Comparison of ENCODE assay signal across 8 cellular contexts in genomic region chr1:61080408-61081134, GRCh38. TPM values are rescaled to one million over a fixed set of nuclear protein-coding genes. Genes with fewer than 3 reads are reported as not detected.
DNase-seq lines count a peak whose midpoint lies in the region; ATAC-seq, FAIRE-seq and TF ChIP-seq lines count a peak whose summit lies in the region.

No MANE protein-coding gene starts in this region.

- no peak for FAIRE-seq in pancreas (lab: Jason Lieb, UNC)
- no peak for FAIRE-seq in GM12891 (lab: Jason Lieb, UNC)

- H3K27ac Mint-ChIP-seq in progenitor cell of endocrine pancreas = no peak overlapping the region

- TF ChIP-seq CTCF in pancreas (IDR thresholded peaks at IDR 0.05) (no peak), progenitor cell of endocrine pancreas (IDR thresholded peaks at IDR 0.05; ENCODE audit: unreplicated experiment) (no peak)

- ATAC-seq in pancreas (no peak), GM19351 (IDR thresholded peaks at IDR 0.05; ENCODE audit: unreplicated experiment) (no peak), GM19397 (IDR thresholded peaks at IDR 0.05; ENCODE audit: unreplicated experiment) (no peak)

- H3K4me1 Mint-ChIP-seq in progenitor cell of endocrine pancreas (ENCODE audit: low read depth) = peaks cover 27% of the 10 kb centered on the region

- intact Hi-C loops in pancreas (cut with DNase I) = no loop called here

- no peaks in the 10 kb centered on the region for H3K27me3 ChIP-seq in endocrine pancreas (ENCODE audit: control insufficient read depth, insufficient read depth, low read length)
- no peaks in the 10 kb centered on the region for H3K27me3 ChIP-seq in pancreas

- no peaks in the 10 kb centered on the region for H3K36me3 Mint-ChIP-seq in progenitor cell of endocrine pancreas (ENCODE audit: insufficient read depth)

- peaks cover 66% of the 10 kb centered on the region for H3K27me3 Mint-ChIP-seq in progenitor cell of endocrine pancreas

- H3K36me3 ChIP-seq in endocrine pancreas (ENCODE audit: control insufficient read depth, insufficient read depth, low read length) = no peaks in the 10 kb centered on the region
- no peaks in the 10 kb centered on the region for H3K36me3 ChIP-seq in pancreas

- H3K27ac ChIP-seq in pancreas = peak overlapping the region; percentile 61 to 92 (median 83)

- no peaks in the 10 kb centered on the region for H3K9me3 Mint-ChIP-seq in progenitor cell of endocrine pancreas (ENCODE audit: low read depth)

- H3K4me3 ChIP-seq in endocrine pancreas (ENCODE audit: control insufficient read depth, insufficient read depth, low read length) = peak overlapping the region; percentile 67
- H3K4me3 ChIP-seq in pancreas = peak overlapping the region in 2 of 4 donors; percentile 20 to 89

- H3K9me3 ChIP-seq in endocrine pancreas (ENCODE audit: control insufficient read depth, low read length) (no peaks in the 10 kb centered on the region), pancreas (no peaks in the 10 kb centered on the region)

- H3K4me1 ChIP-seq in endocrine pancreas (ENCODE audit: control insufficient read depth, insufficient read depth, low read length) (peaks cover 31% of the 10 kb centered on the region), pancreas (peaks cover 19 to 42% (median 34%) of the 10 kb centered on the region in 3 donors)

- no peak overlapping the region for H3K4me3 Mint-ChIP-seq in progenitor cell of endocrine pancreas (ENCODE audit: low read depth)

- DNase-seq in DMS53 treated with DMSO at 0.1 percent for 48 hours (lab: John Stamatoyannopoulos, UW; ENCODE audit: unreplicated experiment) = peak; percentile 27
- DNase-seq in NCI-H69 (lab: John Stamatoyannopoulos, UW) = peak; percentile 53
- DNase-seq in pancreas = no peak
- no peak for DNase-seq in GM12891 (ENCODE audit: insufficient read length, low spot score)
- no peak for DNase-seq in progenitor cell of endocrine pancreas (ENCODE audit: low spot score, unreplicated experiment)

- WGBS in pancreas, 2 donors = 12 to 14% methylated on average over 7 of the region's 7 CpGs

- TF ChIP-seq POLR2A in GM12891 (IDR thresholded peaks at IDR 0.05; ENCODE audit: low read depth, low read length) = no peak

- no peak overlapping the region for H3K9ac ChIP-seq in endocrine pancreas (ENCODE audit: control insufficient read depth, insufficient read depth, low read length)

TF ChIP-seq in GM12891, 5 proteins besides CTCF, POLR2A, EP300 and RAD21:
- TF ChIP-seq PAX5 (IDR thresholded peaks at IDR 0.05; ENCODE audit: insufficient read depth, low read length, severe bottlenecking) = no peak
- TF ChIP-seq POU2F2 (IDR thresholded peaks at IDR 0.05; ENCODE audit: low read depth, low read length) = no peak
- TF ChIP-seq POLR2AphosphoS5 (IDR thresholded peaks at IDR 0.05; ENCODE audit: low read depth, low read length) = no peak
- TF ChIP-seq TAF1 (IDR thresholded peaks at IDR 0.05; ENCODE audit: low read depth, low read length) = no peak
- TF ChIP-seq SPI1 (IDR thresholded peaks at IDR 0.05; ENCODE audit: low read depth, low read length) = no peak

RNA-seq across cellular contexts. Expression of gene NFIA, which starts 1.8 kb away (rescaled TPM):
- total RNA-seq in pancreas (10 to 100 TPM; 29.0 to 48.1 (median 32.8) TPM), progenitor cell of endocrine pancreas (1.2 and 3.9 TPM in 2 replicates)
- 1 to 10 TPM; 4.9 to 5.6 TPM for polyA plus RNA-seq in pancreas
- polyA plus RNA-seq in GM12891 (2012; ENCODE audit: low read depth, missing spikeins) = not detected

Comparison
In these comparisons a context has a peak if more than half of its experiments do, and no peak if none do; other contexts are left out.
1. DNase-seq: peak in DMS53 treated with DMSO at 0.1 percent for 48 hours (single experiment) and NCI-H69 (single experiment); none in pancreas (0 of 6), GM12891 (single experiment) and progenitor cell of endocrine pancreas (single experiment).